ENCODE assay signal across 8 cellular contexts in genomic region chr1:46735708-46736324, GRCh38. TPM values are rescaled to one million over a fixed set of nuclear protein-coding genes. Genes with fewer than 3 reads are reported as not detected.
DNase-seq lines count a peak whose midpoint lies in the region; ATAC-seq and TF ChIP-seq lines count a peak whose summit lies in the region.

No MANE protein-coding gene starts in this region.

- H3K27ac ChIP-seq in MM.1S (ENCODE audit: low read length): no peak overlapping the region
- no peak overlapping the region for H3K27ac ChIP-seq in body of pancreas
- H3K27ac ChIP-seq in left lung: no peak overlapping the region

- peak; percentile 53 for ATAC-seq in body of pancreas
- ATAC-seq in left lung: peak; percentile 96
- ATAC-seq in GM19035 (IDR thresholded peaks at IDR 0.05; ENCODE audit: unreplicated experiment): no peak

- DNase-seq in GM03348 (ENCODE audit: low spot score): peak; percentile 50
- peak; percentile 37 for DNase-seq in MM.1S
- peak; percentile 34 to 51 (median 38) for DNase-seq in body of pancreas
- DNase-seq in left lung: no peak
- DNase-seq in NCI-H526 treated with DMSO at 0.1 percent for 48 hours (lab: John Stamatoyannopoulos, UW): no peak
- DNase-seq in stimulated activated CD4-positive, alpha-beta T cell treated with anti-CD3 and anti-CD28 coated beads, Interleukin-2, amount 100 ng/mL, for 24 hours: no peak
- DNase-seq in NCI-H2107 (lab: John Stamatoyannopoulos, UW): no peak

- H3K4me2 ChIP-seq in MM.1S (ENCODE audit: low read depth, low read length): no peak overlapping the region

- H4K20me1 ChIP-seq in MM.1S (ENCODE audit: insufficient read depth, low read length): no peaks in the 10 kb centered on the region

- no peak for TF ChIP-seq POLR2A in body of pancreas (IDR thresholded peaks at IDR 0.05)

- H3K9me2 ChIP-seq in MM.1S (replicated peaks; ENCODE audit: insufficient read depth, low read length): no peaks in the 10 kb centered on the region

- no peaks in the 10 kb centered on the region for H3K9me3 ChIP-seq in MM.1S (replicated peaks; ENCODE audit: insufficient read depth, low read length)
- H3K9me3 ChIP-seq in body of pancreas: no peaks in the 10 kb centered on the region
- H3K9me3 ChIP-seq in left lung: no peaks in the 10 kb centered on the region

- H3K4me1 ChIP-seq in MM.1S (ENCODE audit: low read length) (no peaks in the 10 kb centered on the region), body of pancreas (no peaks in the 10 kb centered on the region), left lung (no peaks in the 10 kb centered on the region)

- H3K4me3 ChIP-seq in MM.1S (ENCODE audit: low read length) (no peak overlapping the region), body of pancreas (no peak overlapping the region), left lung (no peak overlapping the region)

- H3K36me3 ChIP-seq in MM.1S (replicated peaks; ENCODE audit: insufficient read depth, low read length) (no peaks in the 10 kb centered on the region), body of pancreas (replicated peaks in 1 of 2; ENCODE audit: insufficient read depth in 1 of 2, low read depth in 2 of 2) (no peaks in the 10 kb centered on the region), left lung (no peaks in the 10 kb centered on the region)

- TF ChIP-seq CTCF in MM.1S (IDR thresholded peaks at IDR 0.05; ENCODE audit: low read length) (peak; percentile 26), body of pancreas (IDR thresholded peaks at IDR 0.05) (peak in 4 of 7 experiments; percentile 13 to 37 (median 32)), left lung (IDR thresholded peaks at IDR 0.05) (no peak)

- H3F3A ChIP-seq in MM.1S (ENCODE audit: insufficient read depth, low read length): no peaks in the 10 kb centered on the region

- WGBS in body of pancreas, 2 donors: 2% methylated on average over 3 of the region's 3 CpGs

- intact Hi-C loops in body of pancreas (cut with DNase I): no loop called here
- intact Hi-C loops in left lung (cut with DNase I): no loop called here

- H3K9ac ChIP-seq in MM.1S (ENCODE audit: low read length): no peak overlapping the region

- H3K27me3 ChIP-seq in MM.1S (replicated peaks; ENCODE audit: insufficient read depth, low read length) (no peaks in the 10 kb centered on the region; the same call in 1 of the 2 replicates), body of pancreas (no peaks in the 10 kb centered on the region), left lung (no peaks in the 10 kb centered on the region)

- H2AFZ ChIP-seq in MM.1S (ENCODE audit: low read length): no peak overlapping the region

- no peaks in the 10 kb centered on the region for H3K79me2 ChIP-seq in MM.1S (ENCODE audit: low read length)

RNA-seq across cellular contexts. Expression of gene EFCAB14, which starts 16.9 kb away (rescaled TPM):
- 10 to 100 TPM; 36.9 to 40.7 TPM for total RNA-seq in body of pancreas
- total RNA-seq in left lung: 100 to 1,000 TPM; 102 to 110 TPM

Comparison
In these comparisons a context has a peak if more than half of its experiments do, and no peak if none do; other contexts are left out.
1. DNase-seq: peak in GM03348 (single experiment), MM.1S (single experiment) and body of pancreas (4 of 4); none in left lung (0 of 2), NCI-H526 treated with DMSO at 0.1 percent for 48 hours (single experiment), stimulated activated CD4-positive, alpha-beta T cell treated with anti-CD3 and anti-CD28 coated beads, Interleukin-2, amount 100 ng/mL, for 24 hours (0 of 2) and NCI-H2107 (single experiment).
2. CTCF ChIP-seq: peak in MM.1S (single experiment) and body of pancreas (4 of 7); none in left lung (0 of 2).